In genomic region chr1:93616996-93617669, GRCh38 we compare ENCODE assay signal across 1 cellular context.
TF ChIP-seq lines count a peak whose summit lies in the region.

No MANE protein-coding gene starts in this region.

TF ChIP-seq in GM23338, 12 proteins besides CTCF, POLR2A, EP300 and RAD21 (continued from another document):
- TF ChIP-seq REST (IDR thresholded peaks at IDR 0.05; ENCODE audit: unreplicated experiment): no peak
- TF ChIP-seq ZNF331 (CRISPR knock-in tag; IDR thresholded peaks at IDR 0.05; ENCODE audit: low read depth): no peak
- TF ChIP-seq STAT1 (IDR thresholded peaks at IDR 0.05; ENCODE audit: unreplicated experiment): no peak
- no peak for TF ChIP-seq CREB1 (CRISPR knock-in tag; IDR thresholded peaks at IDR 0.05; ENCODE audit: low read depth)
- TF ChIP-seq, protein P1, sequence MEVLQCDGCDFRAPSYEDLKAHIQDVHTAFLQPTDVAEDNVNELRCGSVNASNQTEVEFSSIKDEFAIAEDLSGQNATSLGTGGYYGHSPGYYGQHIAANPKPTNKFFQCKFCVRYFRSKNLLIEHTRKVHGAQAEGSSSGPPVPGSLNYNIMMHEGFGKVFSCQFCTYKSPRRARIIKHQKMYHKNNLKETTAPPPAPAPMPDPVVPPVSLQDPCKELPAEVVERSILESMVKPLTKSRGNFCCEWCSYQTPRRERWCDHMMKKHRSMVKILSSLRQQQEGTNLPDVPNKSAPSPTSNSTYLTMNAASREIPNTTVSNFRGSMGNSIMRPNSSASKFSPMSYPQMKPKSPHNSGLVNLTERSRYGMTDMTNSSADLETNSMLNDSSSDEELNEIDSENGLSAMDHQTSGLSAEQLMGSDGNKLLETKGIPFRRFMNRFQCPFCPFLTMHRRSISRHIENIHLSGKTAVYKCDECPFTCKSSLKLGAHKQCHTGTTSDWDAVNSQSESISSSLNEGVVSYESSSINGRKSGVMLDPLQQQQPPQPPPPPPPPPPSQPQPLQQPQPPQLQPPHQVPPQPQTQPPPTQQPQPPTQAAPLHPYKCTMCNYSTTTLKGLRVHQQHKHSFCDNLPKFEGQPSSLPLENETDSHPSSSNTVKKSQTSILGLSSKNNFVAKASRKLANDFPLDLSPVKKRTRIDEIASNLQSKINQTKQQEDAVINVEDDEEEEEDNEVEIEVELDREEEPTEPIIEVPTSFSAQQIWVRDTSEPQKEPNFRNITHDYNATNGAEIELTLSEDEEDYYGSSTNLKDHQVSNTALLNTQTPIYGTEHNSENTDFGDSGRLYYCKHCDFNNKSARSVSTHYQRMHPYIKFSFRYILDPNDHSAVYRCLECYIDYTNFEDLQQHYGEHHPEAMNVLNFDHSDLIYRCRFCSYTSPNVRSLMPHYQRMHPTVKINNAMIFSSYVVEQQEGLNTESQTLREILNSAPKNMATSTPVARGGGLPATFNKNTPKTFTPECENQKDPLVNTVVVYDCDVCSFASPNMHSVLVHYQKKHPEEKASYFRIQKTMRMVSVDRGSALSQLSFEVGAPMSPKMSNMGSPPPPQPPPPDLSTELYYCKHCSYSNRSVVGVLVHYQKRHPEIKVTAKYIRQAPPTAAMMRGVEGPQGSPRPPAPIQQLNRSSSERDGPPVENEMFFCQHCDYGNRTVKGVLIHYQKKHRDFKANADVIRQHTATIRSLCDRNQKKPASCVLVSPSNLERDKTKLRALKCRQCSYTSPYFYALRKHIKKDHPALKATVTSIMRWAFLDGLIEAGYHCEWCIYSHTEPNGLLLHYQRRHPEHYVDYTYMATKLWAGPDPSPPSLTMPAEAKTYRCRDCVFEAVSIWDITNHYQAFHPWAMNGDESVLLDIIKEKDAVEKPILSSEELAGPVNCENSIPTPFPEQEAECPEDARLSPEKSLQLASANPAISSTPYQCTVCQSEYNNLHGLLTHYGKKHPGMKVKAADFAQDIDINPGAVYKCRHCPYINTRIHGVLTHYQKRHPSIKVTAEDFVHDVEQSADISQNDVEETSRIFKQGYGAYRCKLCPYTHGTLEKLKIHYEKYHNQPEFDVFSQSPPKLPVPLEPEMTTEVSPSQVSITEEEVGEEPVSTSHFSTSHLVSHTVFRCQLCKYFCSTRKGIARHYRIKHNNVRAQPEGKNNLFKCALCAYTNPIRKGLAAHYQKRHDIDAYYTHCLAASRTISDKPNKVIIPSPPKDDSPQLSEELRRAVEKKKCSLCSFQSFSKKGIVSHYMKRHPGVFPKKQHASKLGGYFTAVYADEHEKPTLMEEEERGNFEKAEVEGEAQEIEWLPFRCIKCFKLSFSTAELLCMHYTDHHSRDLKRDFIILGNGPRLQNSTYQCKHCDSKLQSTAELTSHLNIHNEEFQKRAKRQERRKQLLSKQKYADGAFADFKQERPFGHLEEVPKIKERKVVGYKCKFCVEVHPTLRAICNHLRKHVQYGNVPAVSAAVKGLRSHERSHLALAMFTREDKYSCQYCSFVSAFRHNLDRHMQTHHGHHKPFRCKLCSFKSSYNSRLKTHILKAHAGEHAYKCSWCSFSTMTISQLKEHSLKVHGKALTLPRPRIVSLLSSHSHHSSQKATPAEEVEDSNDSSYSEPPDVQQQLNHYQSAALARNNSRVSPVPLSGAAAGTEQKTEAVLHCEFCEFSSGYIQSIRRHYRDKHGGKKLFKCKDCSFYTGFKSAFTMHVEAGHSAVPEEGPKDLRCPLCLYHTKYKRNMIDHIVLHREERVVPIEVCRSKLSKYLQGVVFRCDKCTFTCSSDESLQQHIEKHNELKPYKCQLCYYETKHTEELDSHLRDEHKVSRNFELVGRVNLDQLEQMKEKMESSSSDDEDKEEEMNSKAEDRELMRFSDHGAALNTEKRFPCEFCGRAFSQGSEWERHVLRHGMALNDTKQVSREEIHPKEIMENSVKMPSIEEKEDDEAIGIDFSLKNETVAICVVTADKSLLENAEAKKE (CRISPR knock-in tag; IDR thresholded peaks at IDR 0.05): no peak
